Comparison of ENCODE assay signal across 1 cellular context in genomic region chr9:13939129-13939528, GRCh38.
TF ChIP-seq lines count a peak whose summit lies in the region.

No MANE protein-coding gene starts in this region.

TF ChIP-seq in H1, 55 proteins besides CTCF, POLR2A, EP300 and RAD21 (continued from another document):
- TF ChIP-seq CHD2 (IDR thresholded peaks at IDR 0.05; ENCODE audit: low read length) (no peak), CBX8 (IDR thresholded peaks at IDR 0.05; ENCODE audit: borderline replicate concordance, low read depth, low read length) (no peak), SIRT6 (IDR thresholded peaks at IDR 0.05; ENCODE audit: low read length) (no peak), CTBP2 (IDR thresholded peaks at IDR 0.05; ENCODE audit: borderline replicate concordance, insufficient read depth, insufficient read length, low read length) (no peak)
